Comparison of ENCODE assay signal across 11 cellular contexts in the genomic region with DNA sequence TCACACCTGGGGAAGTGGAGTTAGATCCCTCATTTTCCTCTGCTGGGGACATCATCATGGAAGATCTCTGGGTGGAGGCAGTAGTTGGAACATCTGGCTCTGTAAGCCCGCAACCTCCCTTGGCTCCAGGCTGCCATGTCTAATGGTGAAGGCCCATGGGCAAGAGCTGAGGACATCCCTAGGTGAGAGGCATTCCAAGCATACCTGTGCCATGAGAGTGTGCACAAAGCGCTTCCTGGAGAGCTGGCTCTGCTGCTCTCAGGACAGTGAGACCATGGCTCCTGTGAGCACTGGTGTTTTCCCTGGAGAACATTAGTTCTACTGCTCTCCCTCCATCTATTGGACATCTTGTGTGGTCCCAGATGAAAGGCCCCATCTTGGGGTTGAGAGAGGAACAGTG. TPM values are rescaled to one million over a fixed set of nuclear protein-coding genes. Genes with fewer than 3 reads are reported as not detected.
DNase-seq lines count a peak whose midpoint lies in the region; ATAC-seq lines count a peak whose summit lies in the region.
"Had no signal": no experiment of that assay in that cellular context is flagged by ENCODE, and none has a peak within 500 bp of the region (broad histone marks: within the 10 kb centered on the region; RNA-seq: fewer than 3 reads in every experiment).

No MANE protein-coding gene starts in this region.

- H2AFZ ChIP-seq in trophoblast cell (ENCODE audit: insufficient read depth, low read length, poor library complexity): no peak overlapping the region

- peaks cover 94% of the 10 kb centered on the region for H3K4me1 Mint-ChIP-seq in dendritic cell treated with granulocyte-macrophage colony-stimulating factor and Interleukin-4, amounts not matched to agents 40 ng/mL and 50 ng/mL, for 4 days (ENCODE audit: low read depth)

- H3K4me3 ChIP-seq in Jurkat, Clone E6-1 (ENCODE audit: low read length): peak overlapping the region; percentile 21
- H3K4me3 ChIP-seq in trophoblast cell (ENCODE audit: low read depth, low read length): no peak overlapping the region
- H3K4me3 ChIP-seq: HAP-1 had no signal

- H3K23ac ChIP-seq in trophoblast cell (ENCODE audit: low read length): no peak overlapping the region

- no peaks in the 10 kb centered on the region for H3K9me3 Mint-ChIP-seq in dendritic cell treated with granulocyte-macrophage colony-stimulating factor and Interleukin-4, amounts not matched to agents 40 ng/mL and 50 ng/mL, for 4 days

- no peak overlapping the region for H2BK120ac ChIP-seq in trophoblast cell (ENCODE audit: insufficient read depth, low read length, poor library complexity)

- H4K8ac ChIP-seq in trophoblast cell (ENCODE audit: low read depth, low read length): no peak overlapping the region

- no peaks in the 10 kb centered on the region for H3K27me3 ChIP-seq in trophoblast cell (ENCODE audit: insufficient read depth, low read length)

- ATAC-seq in GM18502 (IDR thresholded peaks at IDR 0.05; ENCODE audit: poor library complexity, unreplicated experiment): no peak
- ATAC-seq in GM18907 (IDR thresholded peaks at IDR 0.05; ENCODE audit: unreplicated experiment): no peak

- H3K27ac Mint-ChIP-seq in dendritic cell treated with granulocyte-macrophage colony-stimulating factor and Interleukin-4, amounts not matched to agents 40 ng/mL and 50 ng/mL, for 4 days: peak overlapping the region; percentile 98

- no peak overlapping the region for H3K9ac ChIP-seq in trophoblast cell (ENCODE audit: low read length)

- no peak overlapping the region for H2BK5ac ChIP-seq in trophoblast cell (ENCODE audit: low read depth, low read length, poor library complexity)

- H4K12ac ChIP-seq in trophoblast cell (ENCODE audit: low read depth, low read length): no peak overlapping the region

- WGBS in trophoblast cell (ENCODE audit: extremely low coverage, insufficient coverage, insufficient read length): no CpG with 5 or more reads among the region's 2 CpGs

- H3K18ac ChIP-seq in trophoblast cell (ENCODE audit: low read length): no peak overlapping the region

- peaks cover 2% of the 10 kb centered on the region for H3K79me2 ChIP-seq in trophoblast cell (ENCODE audit: control insufficient read depth, insufficient read depth, low read length, poor library complexity)

- no peak overlapping the region for H3K4me2 ChIP-seq in trophoblast cell (ENCODE audit: low read length)

- H3K36me3 ChIP-seq in trophoblast cell (ENCODE audit: control insufficient read depth in 1 of 2, insufficient read depth in 2 of 2, low read length in 2 of 2): no peaks in the 10 kb centered on the region

- intact Hi-C loops in dendritic cell treated with granulocyte-macrophage colony-stimulating factor and Interleukin-4, amounts not matched to agents 40 ng/mL and 50 ng/mL, for 4 days (cut with micrococcal nuclease): no loop called here

- peak overlapping the region; percentile 48 for H3K4me3 Mint-ChIP-seq in dendritic cell treated with granulocyte-macrophage colony-stimulating factor and Interleukin-4, amounts not matched to agents 40 ng/mL and 50 ng/mL, for 4 days

- no peak overlapping the region for H3K4ac ChIP-seq in trophoblast cell (ENCODE audit: low read depth, low read length)

- peaks cover 14 to 17% of the 10 kb centered on the region in 2 experiments for H3K4me1 ChIP-seq in trophoblast cell (ENCODE audit: control insufficient read depth in 1 of 2, insufficient read depth in 2 of 2, low read length in 2 of 2)

- DNase-seq in DMS53 (lab: John Stamatoyannopoulos, UW): peak; percentile 1
- no peak for DNase-seq in DMS53 treated with DMSO at 0.1 percent for 48 hours (lab: John Stamatoyannopoulos, UW; ENCODE audit: unreplicated experiment)
- DNase-seq in Jurkat, Clone E6-1 (ENCODE audit: low read depth, low spot score): no peak
- DNase-seq in trophoblast cell: peak; percentile 71 to 83
- no peak for DNase-seq in SK-N-DZ (ENCODE audit: low spot score)
- DNase-seq: NCI-H187 treated with DMSO at 0.1 percent for 48 hours had no signal

- no peak overlapping the region for H2AK5ac ChIP-seq in trophoblast cell (ENCODE audit: low read length)

- no peak overlapping the region for H2BK12ac ChIP-seq in trophoblast cell (ENCODE audit: low read length)

- H3K79me1 ChIP-seq in trophoblast cell (ENCODE audit: low read length): no peaks in the 10 kb centered on the region

- H3K36me3 Mint-ChIP-seq in dendritic cell treated with granulocyte-macrophage colony-stimulating factor and Interleukin-4, amounts not matched to agents 40 ng/mL and 50 ng/mL, for 4 days (ENCODE audit: low read depth): peaks cover 99% of the 10 kb centered on the region

- H3K9me3 ChIP-seq in trophoblast cell (ENCODE audit: insufficient read depth, low read depth, low read length): peaks cover 3% of the 10 kb centered on the region
- H3K9me3 ChIP-seq: HAP-1 had no signal

- no peak overlapping the region for H4K91ac ChIP-seq in trophoblast cell (ENCODE audit: low read depth, low read length)

- H3K27me3 Mint-ChIP-seq in dendritic cell treated with granulocyte-macrophage colony-stimulating factor and Interleukin-4, amounts not matched to agents 40 ng/mL and 50 ng/mL, for 4 days: no peaks in the 10 kb centered on the region

- H3K27ac ChIP-seq in trophoblast cell (ENCODE audit: low read depth, low read length): no peak overlapping the region
- H3K27ac ChIP-seq: 22Rv1 had no signal

- H3K14ac ChIP-seq in trophoblast cell (ENCODE audit: low read length): no peak overlapping the region

RNA-seq across cellular contexts. Expression of a gene that starts 7.7 kb away (rescaled TPM):
- 69.3 TPM for polyA plus RNA-seq in Jurkat, Clone E6-1 (2012; ENCODE audit: insufficient read depth, insufficient read length)
- 14.1 and 14.5 TPM in 2 replicates for polyA plus RNA-seq in trophoblast cell (2013)
- 32.9 and 33.0 TPM in 2 replicates for polyA plus RNA-seq in SK-N-DZ (2014; cell fraction: cytosol; rRNA removed)
- polyA plus RNA-seq in SK-N-DZ (2014; cell fraction: nucleus; rRNA removed): 17.7 and 25.3 TPM in 2 replicates

RNA-seq across cellular contexts. Expression of a gene that starts 13.1 kb away (rescaled TPM):
- 5.0 TPM for polyA plus RNA-seq in Jurkat, Clone E6-1 (2012; ENCODE audit: insufficient read depth, insufficient read length)
- 5.0 and 5.2 TPM in 2 replicates for polyA plus RNA-seq in trophoblast cell (2013)
- polyA plus RNA-seq in SK-N-DZ (2014; cell fraction: cytosol; rRNA removed): 0.96 and 1.5 TPM in 2 replicates
- polyA plus RNA-seq in SK-N-DZ (2014; cell fraction: nucleus; rRNA removed): 0.79 and 2.1 TPM in 2 replicates

RNA-seq across cellular contexts. Expression of a gene that starts 50.1 kb away (rescaled TPM):
- polyA plus RNA-seq in Jurkat, Clone E6-1 (2012; ENCODE audit: insufficient read depth, insufficient read length): 1.0 TPM
- 3.5 and 3.6 TPM in 2 replicates for polyA plus RNA-seq in trophoblast cell (2013)
- polyA plus RNA-seq in SK-N-DZ (2014; cell fraction: cytosol; rRNA removed): 1.4 and 2.9 TPM in 2 replicates
- polyA plus RNA-seq in SK-N-DZ (2014; cell fraction: nucleus; rRNA removed): 7.7 and 13.9 TPM in 2 replicates

RNA-seq across cellular contexts. Expression of a gene that starts 55.3 kb away (rescaled TPM):
- polyA plus RNA-seq in Jurkat, Clone E6-1 (2012; ENCODE audit: insufficient read depth, insufficient read length): 23.6 TPM
- polyA plus RNA-seq in trophoblast cell (2013): 10.6 and 11.1 TPM in 2 replicates
- polyA plus RNA-seq in SK-N-DZ (2014; cell fraction: cytosol; rRNA removed): 17.7 and 19.0 TPM in 2 replicates
- 37.5 and 42.6 TPM in 2 replicates for polyA plus RNA-seq in SK-N-DZ (2014; cell fraction: nucleus; rRNA removed)

RNA-seq across cellular contexts. Expression of a gene that starts 57.1 kb away (rescaled TPM):
- 9.9 TPM for polyA plus RNA-seq in Jurkat, Clone E6-1 (2012; ENCODE audit: insufficient read depth, insufficient read length)
- 1.2 TPM in 2 replicates for polyA plus RNA-seq in trophoblast cell (2013)
- polyA plus RNA-seq in SK-N-DZ (2014; cell fraction: cytosol; rRNA removed): 10.7 and 14.0 TPM in 2 replicates
- 16.2 and 26.7 TPM in 2 replicates for polyA plus RNA-seq in SK-N-DZ (2014; cell fraction: nucleus; rRNA removed)

Comparison
In these comparisons a context has a peak if more than half of its experiments do, and no peak if none do; other contexts are left out.
1. DNase-seq: peak in DMS53 (single experiment) and trophoblast cell (2 of 2); none in DMS53 treated with DMSO at 0.1 percent for 48 hours (single experiment), Jurkat, Clone E6-1 (single experiment) and SK-N-DZ (single experiment).